ENCODE assay signal across 17 cellular contexts in the genomic region with DNA sequence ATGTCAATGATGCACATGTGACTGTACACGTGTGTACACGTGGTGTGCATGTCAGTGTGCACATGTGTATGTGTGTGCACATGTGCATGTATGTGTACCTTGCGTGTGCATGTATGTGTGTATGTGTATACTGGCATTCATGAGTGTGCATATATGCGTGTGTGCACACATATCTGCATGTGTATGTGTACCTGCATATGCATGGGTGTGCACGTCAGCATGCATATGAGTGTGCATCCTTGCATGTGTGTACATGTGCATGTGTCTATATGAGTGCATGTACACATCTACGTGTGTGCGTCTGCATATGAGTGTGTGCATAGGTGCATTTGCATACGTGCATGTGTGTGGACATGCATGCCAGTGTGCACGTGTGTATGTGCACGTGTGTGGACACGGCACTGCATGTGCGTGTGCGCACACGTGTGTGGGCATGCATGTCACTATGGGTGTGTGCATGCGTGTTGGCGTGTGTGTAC. TPM values are rescaled to one million over a fixed set of nuclear protein-coding genes. Genes with fewer than 3 reads are reported as not detected.
DNase-seq lines count a peak whose midpoint lies in the region; TF ChIP-seq lines count a peak whose summit lies in the region.
"Had no signal": no experiment of that assay in that cellular context is flagged by ENCODE, and none has a peak within 500 bp of the region (broad histone marks: within the 10 kb centered on the region; RNA-seq: fewer than 3 reads in every experiment).

No MANE protein-coding gene starts in this region.

- 95 to 96% methylated on average over 16 of the region's 16 CpGs for WGBS in ectodermal cell, 2 experiments

- H3K4me1 ChIP-seq in ACC112 (ENCODE audit: control insufficient read depth, insufficient read depth, low read length, unreplicated experiment) (peaks cover 28% of the 10 kb centered on the region), NT2/D1 (ENCODE audit: insufficient read depth, insufficient read length) (peaks cover 19% of the 10 kb centered on the region), ectodermal cell (ENCODE audit: control insufficient read depth, insufficient read depth, low read length) (peaks cover 11% of the 10 kb centered on the region)
- H3K4me1 ChIP-seq: adrenal gland, colonic mucosa had no signal

- no peak overlapping the region for H3K4me3 Mint-ChIP-seq in nephron progenitor cell
- H3K4me3 Mint-ChIP-seq: activated CD4-positive, alpha-beta T cell treated with anti-CD3 and anti-CD28 coated beads, Interleukin-2, amount 10 ng/mL, durations not matched to agents 24 days and 14 days; activated T-cell treated with anti-CD3 and anti-CD28 coated beads, Interleukin-2, amount 50 U/mL, for 72 hours; naive thymus-derived CD8-positive, alpha-beta T cell had no signal

- H3K27me3 ChIP-seq in ACC112 (ENCODE audit: insufficient read depth, low read length) (no peaks in the 10 kb centered on the region), NT2/D1 (ENCODE audit: insufficient read depth, insufficient read length) (no peaks in the 10 kb centered on the region), ectodermal cell (ENCODE audit: control insufficient read depth, insufficient read depth, low read length, poor library complexity, severe bottlenecking) (no peaks in the 10 kb centered on the region)
- H3K27me3 ChIP-seq: adrenal gland, colonic mucosa, thyroid gland had no signal

- H3K27me3 Mint-ChIP-seq in nephron progenitor cell (ENCODE audit: low read depth, poor library complexity), result no peaks in the 10 kb centered on the region
- H3K27me3 Mint-ChIP-seq: activated CD4-positive, alpha-beta T cell treated with anti-CD3 and anti-CD28 coated beads, Interleukin-2, amount 10 ng/mL, durations not matched to agents 24 days and 14 days; naive thymus-derived CD8-positive, alpha-beta T cell had no signal

- no peak for TF ChIP-seq CTCF in nephron progenitor cell (IDR thresholded peaks at IDR 0.05)

- no peaks in the 10 kb centered on the region for H3K9me3 Mint-ChIP-seq in nephron progenitor cell
- H3K9me3 Mint-ChIP-seq: activated CD4-positive, alpha-beta T cell treated with anti-CD3 and anti-CD28 coated beads, Interleukin-2, amount 10 ng/mL, durations not matched to agents 24 days and 14 days; activated T-cell treated with anti-CD3 and anti-CD28 coated beads, Interleukin-2, amount 50 U/mL, for 72 hours; naive thymus-derived CD8-positive, alpha-beta T cell had no signal

- H3K9me3 ChIP-seq in NT2/D1 (ENCODE audit: insufficient read depth, low read length), result no peaks in the 10 kb centered on the region
- no peaks in the 10 kb centered on the region for H3K9me3 ChIP-seq in ectodermal cell (ENCODE audit: control insufficient read depth, low read length)
- H3K9me3 ChIP-seq: adrenal gland, colonic mucosa, left ventricle myocardium inferior, thyroid gland had no signal

- H3K9ac ChIP-seq in NT2/D1 (ENCODE audit: insufficient read length, low read depth), result peak overlapping the region; percentile 78

- no peak overlapping the region for H2AFZ ChIP-seq in ACC112 (ENCODE audit: low read length, unreplicated experiment)

- peaks cover 16% of the 10 kb centered on the region for H3K4me1 Mint-ChIP-seq in nephron progenitor cell
- H3K4me1 Mint-ChIP-seq: activated CD4-positive, alpha-beta T cell treated with anti-CD3 and anti-CD28 coated beads, Interleukin-2, amount 10 ng/mL, durations not matched to agents 24 days and 14 days had no signal

- H3K36me3 Mint-ChIP-seq in nephron progenitor cell (ENCODE audit: low read depth), result no peaks in the 10 kb centered on the region
- H3K36me3 Mint-ChIP-seq: naive thymus-derived CD8-positive, alpha-beta T cell had no signal

- peak overlapping the region; percentile 59 for H3K27ac Mint-ChIP-seq in nephron progenitor cell
- H3K27ac Mint-ChIP-seq: activated CD4-positive, alpha-beta T cell treated with anti-CD3 and anti-CD28 coated beads, Interleukin-2, amount 10 ng/mL, durations not matched to agents 24 days and 14 days; activated T-cell treated with anti-CD3 and anti-CD28 coated beads, Interleukin-2, amount 50 U/mL, for 72 hours had no signal

- no peaks in the 10 kb centered on the region for H3K79me2 ChIP-seq in ACC112 (ENCODE audit: control insufficient read depth, insufficient read depth, low read length, unreplicated experiment)

- no peaks in the 10 kb centered on the region for H3K36me3 ChIP-seq in ACC112 (ENCODE audit: insufficient read depth, low read length)
- H3K36me3 ChIP-seq in NT2/D1 (ENCODE audit: insufficient read depth, insufficient read length, low read length), result no peaks in the 10 kb centered on the region
- H3K36me3 ChIP-seq in ectodermal cell (ENCODE audit: control insufficient read depth, insufficient read depth, low read length), result no peaks in the 10 kb centered on the region
- H3K36me3 ChIP-seq: adrenal gland, colonic mucosa, left ventricle myocardium inferior, thyroid gland had no signal

- DNase-seq in NT2/D1 (ENCODE audit: low read depth, low spot score) (no peak), nephron progenitor cell (no peak), activated T-cell treated with anti-CD3 and anti-CD28 coated beads for 4 hours (no peak), NCI-H524 treated with DMSO at 0.1 percent for 48 hours (lab: John Stamatoyannopoulos, UW) (no peak), SK-N-DZ (ENCODE audit: low spot score) (no peak), NOMO-1 treated with DMSO at 0.1 percent for 48 hours (lab: John Stamatoyannopoulos, UW; ENCODE audit: unreplicated experiment) (no peak)
- DNase-seq: activated CD4-positive, alpha-beta T cell treated with anti-CD3 and anti-CD28 coated beads, Interleukin-2, amount 10 ng/mL, durations not matched to agents 24 days and 14 days; activated T-cell treated with anti-CD3 and anti-CD28 coated beads, Interleukin-2, amount 50 U/mL, for 72 hours; colonic mucosa; naive thymus-derived CD8-positive, alpha-beta T cell; retina; stimulated activated CD4-positive, alpha-beta T cell treated with anti-CD3 and anti-CD28 coated beads, Interleukin-2, amount 100 ng/mL, for 24 hours had no signal

- H3K27ac ChIP-seq in ACC112 (ENCODE audit: low read depth, low read length), result peak overlapping the region; percentile 87; the same call in 1 of the 2 replicates
- peak overlapping the region; percentile 79 for H3K27ac ChIP-seq in ectodermal cell (ENCODE audit: insufficient read depth, low read depth, low read length, poor library complexity, severe bottlenecking)
- H3K27ac ChIP-seq: colonic mucosa had no signal

- H3K4me3 ChIP-seq in ACC112 (ENCODE audit: low read depth, low read length) (peak overlapping the region; percentile 56; the same call in 1 of the 2 replicates), NT2/D1 (ENCODE audit: insufficient read length, low read depth) (peak overlapping the region; percentile 24), ectodermal cell (ENCODE audit: insufficient read depth, low read depth, low read length) (no peak overlapping the region)
- H3K4me3 ChIP-seq: adrenal gland had no signal

RNA-seq across cellular contexts. Expression of a gene that starts 48.5 kb away (rescaled TPM):
- polyA plus RNA-seq in ectodermal cell (2013, experiment 1 of 4), result 5.6 TPM
- polyA plus RNA-seq in ectodermal cell (2013, experiment 2 of 4), result 4.5 TPM
- polyA plus RNA-seq in ectodermal cell (2013, experiment 3 of 4), result 4.3 TPM
- polyA plus RNA-seq in ectodermal cell (2013, experiment 4 of 4), result 1.9 TPM
- 0.32 TPM in 1 of 2 replicates, not detected in the other for polyA plus RNA-seq in SK-N-DZ (2014; cell fraction: cytosol; rRNA removed)
- not detected in 2 replicates for polyA plus RNA-seq in SK-N-DZ (2014; cell fraction: nucleus; rRNA removed)
